12 cellular contexts compared by ENCODE assay signal in genomic region chr14:101869217-101869616, GRCh38.
"Had no signal": no experiment of that assay in that cellular context is flagged by ENCODE, and none has a peak within 500 bp of the region (broad histone marks: within the 10 kb centered on the region; RNA-seq: fewer than 3 reads in every experiment).

No MANE protein-coding gene starts in this region.

- DNase-seq: activated CD4-positive, alpha-beta T cell treated with anti-CD3 and anti-CD28 coated beads, Interleukin-2, amount 50 U/mL, for 48 hours; activated CD4-positive, CD25-positive, alpha-beta regulatory T cell treated with anti-CD3 and anti-CD28 coated beads, Interleukin-2, amount 50 U/mL, for 72 hours; activated CD8-positive, alpha-beta memory T cell treated with anti-CD3 and anti-CD28 coated beads, Interleukin-2, amount 50 U/mL, for 4 hours; lower lobe of right lung; midbrain; nucleus accumbens; posterior cingulate gyrus; right cardiac atrium; SK-N-SH; small intestine; T-helper 1 cell had no signal

- H3K9me3 ChIP-seq: lower lobe of right lung, SK-N-SH had no signal

- H3K4me2 ChIP-seq: SK-N-SH had no signal

- H3K4me3 ChIP-seq: lower lobe of right lung had no signal

- ATAC-seq: lower lobe of right lung, right cardiac atrium had no signal

- H3K27ac ChIP-seq: epithelial cell of prostate, lower lobe of right lung had no signal

- H3K4me1 ChIP-seq: lower lobe of right lung had no signal

- H3K9ac ChIP-seq: SK-N-SH had no signal
